Comparison of ENCODE assay signal across 23 cellular contexts in genomic region chr12:114291389-114292075, GRCh38.
"Had no signal": no experiment of that assay in that cellular context is flagged by ENCODE, and none has a peak within 500 bp of the region (broad histone marks: within the 10 kb centered on the region; RNA-seq: fewer than 3 reads in every experiment).

No MANE protein-coding gene starts in this region.

- H3K27ac ChIP-seq: left lung, lower lobe of right lung, neutrophil, right atrium auricular region, right lobe of liver, tibial nerve, uterus had no signal

- H3K4me2 ChIP-seq: smooth muscle cell had no signal

- H3K4me1 Mint-ChIP-seq: naive thymus-derived CD8-positive, alpha-beta T cell; nephron; neural crest cell had no signal

- H3K9me3 ChIP-seq: lower lobe of right lung, neutrophil, right lobe of liver, uterus had no signal

- H3K4me3 Mint-ChIP-seq: naive thymus-derived CD8-positive, alpha-beta T cell; nephron; neural crest cell; stimulated activated naive CD8-positive, alpha-beta T cell treated with anti-CD3 and anti-CD28 coated beads, Interleukin-15, Interleukin-2, amounts not matched to agents 100 ng/mL and 50 ng/mL, for 24 hours; type B pancreatic cell had no signal

- H3K27me3 ChIP-seq: right atrium auricular region, right lobe of liver, tibial nerve, uterus had no signal

- DNase-seq: hippocampal formation; kidney glomerular epithelial cell; left cardiac atrium; left lung; lower lobe of right lung; mammary epithelial cell; mesenchymal stem cell; naive thymus-derived CD8-positive, alpha-beta T cell; occipital lobe; right lobe of liver; stimulated activated CD4-positive, alpha-beta T cell treated with anti-CD3 and anti-CD28 coated beads, Interleukin-1b, Interleukin-23, amount 100 ng/mL, for 48 hours; stimulated activated CD4-positive, alpha-beta T cell treated with anti-CD3 and anti-CD28 coated beads, Interleukin-2, amount 100 ng/mL, for 48 hours; stimulated activated naive CD4-positive, alpha-beta T cell; uterus had no signal

- H3K36me3 Mint-ChIP-seq: naive thymus-derived CD8-positive, alpha-beta T cell; type B pancreatic cell had no signal

- ATAC-seq: left cardiac atrium; left lung; lower lobe of right lung; naive thymus-derived CD8-positive, alpha-beta T cell; right lobe of liver had no signal

- H3K9me3 Mint-ChIP-seq: nephron, neural crest cell, type B pancreatic cell had no signal

- H3K4me3 ChIP-seq: left lung, lower lobe of right lung, right atrium auricular region, right lobe of liver, smooth muscle cell, tibial nerve, uterus had no signal

- H3K36me3 ChIP-seq: left lung, lower lobe of right lung, neutrophil, right atrium auricular region, right lobe of liver, tibial nerve, uterus had no signal

- H3K27ac Mint-ChIP-seq: naive thymus-derived CD8-positive, alpha-beta T cell; nephron; progenitor cell of endocrine pancreas; stimulated activated naive CD8-positive, alpha-beta T cell treated with anti-CD3 and anti-CD28 coated beads, Interleukin-15, Interleukin-2, amounts not matched to agents 100 ng/mL and 50 ng/mL, for 24 hours; type B pancreatic cell had no signal

- H3K4me1 ChIP-seq: left lung, lower lobe of right lung, right atrium auricular region, right lobe of liver, tibial nerve, uterus had no signal
